In genomic region chr1:1324524-1325287, GRCh38 we compare ENCODE assay signal across 8 cellular contexts. TPM values are rescaled to one million over a fixed set of nuclear protein-coding genes. Genes with fewer than 3 reads are reported as not detected.
DNase-seq lines count a peak whose midpoint lies in the region; ATAC-seq, FAIRE-seq and TF ChIP-seq lines count a peak whose summit lies in the region.

CPTP (plus strand) TSS chr1:1324802; CDS start chr1:1326911, 2,109 bp downstream.
INTS11 (minus strand) TSS chr1:1324660; CDS start chr1:1324608, 52 bp downstream.

- no peaks in the 10 kb centered on the region for H3K9me1 ChIP-seq in endothelial cell of umbilical vein (replicated peaks; ENCODE audit: control insufficient read depth, extremely low read depth, insufficient read depth, low read length)

- FAIRE-seq in endothelial cell of umbilical vein (lab: Jason Lieb, UNC): peak; percentile 87

- peaks cover 56% of the 10 kb centered on the region for H3K79me2 ChIP-seq in OCI-LY3 (ENCODE audit: low read length)
- peaks cover 53% of the 10 kb centered on the region for H3K79me2 ChIP-seq in endothelial cell of umbilical vein (ENCODE audit: control insufficient read depth, insufficient read depth, low read length)

- H2AFZ ChIP-seq in OCI-LY3 (ENCODE audit: low read depth, low read length) (peak within 1 kb of the TSS; percentile 46; the same call in 1 of the 2 replicates), endothelial cell of umbilical vein (ENCODE audit: low read depth, low read length) (peak within 1 kb of the TSS; percentile 76)

- H3K9ac ChIP-seq in OCI-LY3 (ENCODE audit: low read length) (peak within 1 kb of the TSS; percentile 92), endothelial cell of umbilical vein (replicated peaks; ENCODE audit: extremely low read depth, insufficient read depth, low read length) (peak within 1 kb of the TSS; percentile 88)

- intact Hi-C loops in endothelial cell of umbilical vein (cut with micrococcal nuclease): loop anchor here (2.0 kb wide), 2 partner anchors 16 to 50 kb away; partner anchors contain the start of genes AURKAIP1 and PUSL1

- no peaks in the 10 kb centered on the region for H3K27me3 ChIP-seq in OCI-LY3 (ENCODE audit: low read depth, low read length)
- no peaks in the 10 kb centered on the region for H3K27me3 ChIP-seq in endothelial cell of umbilical vein (ENCODE audit: control insufficient read depth in 2 of 2, insufficient read depth in 2 of 2, low read length in 2 of 2)
- H3K27me3 ChIP-seq in mononuclear cell (ENCODE audit: insufficient read depth, low read length): no peaks in the 10 kb centered on the region

- peaks cover 30% of the 10 kb centered on the region for H4K20me1 ChIP-seq in OCI-LY3 (ENCODE audit: insufficient read depth, low read length)
- H4K20me1 ChIP-seq in endothelial cell of umbilical vein (replicated peaks; ENCODE audit: control insufficient read depth, extremely low read depth, insufficient read depth, low read length): peaks cover 2% of the 10 kb centered on the region

- peaks cover 4% of the 10 kb centered on the region for H3K36me3 ChIP-seq in OCI-LY3 (replicated peaks; ENCODE audit: low read depth, low read length)
- peaks cover 0 to 19% of the 10 kb centered on the region in 2 experiments for H3K36me3 ChIP-seq in endothelial cell of umbilical vein (ENCODE audit: control insufficient read depth in 2 of 2, extremely low read depth in 1 of 2, insufficient read depth in 2 of 2, low read length in 2 of 2)

- BruUV-seq in endothelial cell of umbilical vein (replicated peaks; lab: Mats Ljungman, UMichigan): no TSS peak

- DNase-seq in COLO668 (lab: John Stamatoyannopoulos, UW; ENCODE audit: unreplicated experiment): peak; percentile 99
- DNase-seq in HS-27A (ENCODE audit: low read depth): peak; percentile 73
- peak; percentile 98 for DNase-seq in activated CD8-positive, alpha-beta memory T cell treated with anti-CD3 and anti-CD28 coated beads, Interleukin-2, amount 50 U/mL, for 48 hours
- DNase-seq in endothelial cell of umbilical vein (ENCODE audit: low read depth, low spot score): peak; percentile 89
- DNase-seq in stimulated activated CD8-positive, alpha-beta memory T cell treated with anti-CD3 and anti-CD28 coated beads, Interleukin-2, amount 100 ng/mL, for 48 hours (ENCODE audit: low read depth in 2 of 2): peak; percentile 95 to 96

- H3K4me1 ChIP-seq in OCI-LY3 (ENCODE audit: low read length) (peaks cover 15% of the 10 kb centered on the region), endothelial cell of umbilical vein (ENCODE audit: control insufficient read depth, extremely low read depth, insufficient read depth, low read length) (peaks cover 13% of the 10 kb centered on the region), mononuclear cell (ENCODE audit: insufficient read depth, low read length) (peaks cover 27% of the 10 kb centered on the region)

- TF ChIP-seq CTCF in OCI-LY3 (IDR thresholded peaks at IDR 0.05; ENCODE audit: low read depth, low read length) (no peak), endothelial cell of umbilical vein (IDR thresholded peaks at IDR 0.05; ENCODE audit: extremely low read depth in 1 of 2, insufficient read depth in 1 of 2, low read depth in 1 of 2, low read length in 2 of 2) (no peak)

- POLR2A ChIA-PET in endothelial cell of umbilical vein (lab: Charles Lee): no interaction called here

- peak within 1 kb of the TSS; percentile 81 for H3K4me3 ChIP-seq in OCI-LY3 (ENCODE audit: low read length)
- H3K4me3 ChIP-seq in endothelial cell of umbilical vein (replicated peaks in 1 of 3; ENCODE audit: insufficient read depth in 1 of 3, low read depth in 1 of 3, low read length in 3 of 3): peak within 1 kb of the TSS; percentile 71 to 97 (median 84)
- H3K4me3 ChIP-seq in mononuclear cell (ENCODE audit: low read length): peak within 1 kb of the TSS; percentile 74

- dilution Hi-C loops in endothelial cell of umbilical vein (cut with MboI; ENCODE audit: extremely low pct_ligation_motif_present, low sequenced_read_pairs): no loop called here

- H3K27ac ChIP-seq in OCI-LY3 (ENCODE audit: low read length) (peak within 1 kb of the TSS; percentile 44; the same call in 1 of the 2 replicates), endothelial cell of umbilical vein (ENCODE audit: insufficient read depth, low read depth, low read length) (peak within 1 kb of the TSS; percentile 61)

- H3K4me2 ChIP-seq in OCI-LY3 (ENCODE audit: low read length) (peak within 1 kb of the TSS; percentile 94), endothelial cell of umbilical vein (ENCODE audit: insufficient read depth, low read length) (peak within 1 kb of the TSS; percentile 74)

- TF ChIP-seq POLR2A in endothelial cell of umbilical vein (IDR thresholded peaks at IDR 0.05; ENCODE audit: low read depth, low read length): peak; percentile 81

- H3K9me3 ChIP-seq in OCI-LY3 (ENCODE audit: insufficient read depth, low read length) (no peaks in the 10 kb centered on the region), endothelial cell of umbilical vein (replicated peaks; ENCODE audit: control insufficient read depth, insufficient read depth, low read length) (no peaks in the 10 kb centered on the region), mononuclear cell (ENCODE audit: low read depth, low read length) (no peaks in the 10 kb centered on the region)

- CTCF ChIA-PET in endothelial cell of umbilical vein (lab: Charles Lee): no interaction called here

- peak; percentile 52 for ATAC-seq in GM19467 (IDR thresholded peaks at IDR 0.05; ENCODE audit: unreplicated experiment)

TF ChIP-seq in endothelial cell of umbilical vein, 7 proteins besides CTCF, POLR2A, EP300 and RAD21:
- TF ChIP-seq MYC (IDR thresholded peaks at IDR 0.05; ENCODE audit: low read depth, low read length): no peak
- peak; percentile 79 for TF ChIP-seq POLR2AphosphoS5 (IDR thresholded peaks at IDR 0.05; ENCODE audit: insufficient read depth, low read depth, low read length)

RNA-seq across cellular contexts. Expression of gene CPTP, which starts in this region (rescaled TPM):
- 25.1 and 29.5 TPM in 2 replicates for total RNA-seq in endothelial cell of umbilical vein
- polyA plus RNA-seq in endothelial cell of umbilical vein: 20.9 and 29.6 TPM in 2 replicates
- 11.7 and 19.1 TPM in 2 replicates for polyA plus RNA-seq in endothelial cell of umbilical vein (2011; cell fraction: cytosol; rRNA removed)
- 6.7 and 8.2 TPM in 2 replicates for polyA plus RNA-seq in endothelial cell of umbilical vein (2011; cell fraction: nucleus; rRNA removed)
- polyA plus RNA-seq in endothelial cell of umbilical vein (2012): 10.1 and 15.4 TPM in 2 replicates
- 6.5 and 10.8 TPM in 2 replicates for polyA minus RNA-seq in endothelial cell of umbilical vein
- polyA minus RNA-seq in endothelial cell of umbilical vein (2011; cell fraction: cytosol; rRNA and poly(A)+ RNA removed): 36.8 TPM
- polyA minus RNA-seq in endothelial cell of umbilical vein (2011; cell fraction: nucleus; rRNA and poly(A)+ RNA removed): 7.1 and 11.4 TPM in 2 replicates
- 8.5 TPM for total RNA-seq in mononuclear cell

RNA-seq across cellular contexts. Expression of gene INTS11, which starts in this region (rescaled TPM):
- 127 and 132 TPM in 2 replicates for total RNA-seq in endothelial cell of umbilical vein
- 222 and 239 TPM in 2 replicates for polyA plus RNA-seq in endothelial cell of umbilical vein
- polyA plus RNA-seq in endothelial cell of umbilical vein (2011; cell fraction: cytosol; rRNA removed): 97.6 and 111 TPM in 2 replicates
- polyA plus RNA-seq in endothelial cell of umbilical vein (2011; cell fraction: nucleus; rRNA removed): 382 and 418 TPM in 2 replicates
- 80.5 and 91.0 TPM in 2 replicates for polyA plus RNA-seq in endothelial cell of umbilical vein (2012)
- polyA minus RNA-seq in endothelial cell of umbilical vein: 100 and 129 TPM in 2 replicates
- polyA minus RNA-seq in endothelial cell of umbilical vein (2011; cell fraction: cytosol; rRNA and poly(A)+ RNA removed): 56.8 TPM
- polyA minus RNA-seq in endothelial cell of umbilical vein (2011; cell fraction: nucleus; rRNA and poly(A)+ RNA removed): 75.0 and 129 TPM in 2 replicates
- total RNA-seq in mononuclear cell: 51.2 TPM

Comparison
In these comparisons a context has a peak if more than half of its experiments do, and no peak if none do; other contexts are left out.
1. Peak in every context shown above with its lines: DNase-seq, ATAC-seq, H3K4me3 ChIP-seq and H3K27ac ChIP-seq.